ENCODE assay signal across 9 cellular contexts in the genomic region with DNA sequence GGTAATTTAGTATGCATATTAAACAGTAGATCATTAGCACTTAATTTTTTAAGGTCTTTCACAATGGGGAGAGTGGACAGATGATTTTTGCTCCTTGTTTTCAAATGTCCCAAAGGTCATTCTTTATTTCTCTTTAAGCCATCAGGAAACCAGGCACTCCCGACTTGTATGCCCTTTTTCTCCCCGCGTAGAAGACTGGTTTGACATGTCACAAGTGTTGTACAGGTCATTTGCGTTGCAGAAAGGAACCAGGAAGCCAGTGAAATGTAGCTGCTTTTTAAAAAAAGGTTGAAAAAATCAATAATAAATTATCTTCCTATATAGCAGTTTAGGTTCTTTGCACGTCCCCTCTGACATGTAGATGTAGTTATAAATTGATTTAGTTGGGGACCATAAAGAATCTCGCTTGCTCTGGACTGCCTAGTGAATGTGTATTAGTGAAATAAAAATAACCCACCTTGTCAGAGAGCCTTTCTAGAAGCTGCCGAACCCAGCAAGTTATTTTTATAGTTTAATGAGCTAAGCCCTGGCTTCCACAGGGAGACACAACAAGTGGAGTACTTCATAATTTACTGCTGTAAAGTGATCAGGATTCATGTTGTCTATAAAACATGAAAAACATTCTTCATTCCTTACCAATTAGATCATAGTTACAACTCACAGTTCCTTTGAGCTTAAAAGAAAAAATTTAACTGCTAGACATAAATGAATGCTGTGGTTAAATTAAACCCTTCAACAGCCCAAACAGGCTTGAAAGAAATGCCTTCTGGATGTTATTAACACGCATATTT.
A peak's percentile ranks its signal among the peaks of the same experiment; 100 is the strongest.
DNase-seq lines count a peak whose midpoint lies in the region; TF ChIP-seq lines count a peak whose summit lies in the region.
"Had no signal": no experiment of that assay in that cellular context is flagged by ENCODE, and none has a peak within 500 bp of the region (broad histone marks: within the 10 kb centered on the region; RNA-seq: fewer than 3 reads in every experiment).

No MANE protein-coding gene starts in this region.

- H3K4me3 ChIP-seq in GM23248 = peak overlapping the region; percentile 20
- H3K4me3 ChIP-seq in fibroblast of the aortic adventitia (ENCODE audit: low read depth, low read length) = no peak overlapping the region
- H3K4me3 ChIP-seq in Peyer's patch = no peak overlapping the region
- no peak overlapping the region for H3K4me3 ChIP-seq in Karpas-422 (ENCODE audit: low read length)

- 27 to 33% methylated on average over 8 of the region's 8 CpGs for WGBS in GM23248 (ENCODE audit: low coverage in 1 of 2, low lambda C conversion rate in 2 of 2, missing lambda C conversion rate in 2 of 2), 2 experiments

- in situ Hi-C loops in GM23248 (cut with MboI) = no loop called here

- H3K9ac ChIP-seq in GM23248 (no peak overlapping the region), Karpas-422 (ENCODE audit: low read length) (no peak overlapping the region)

- no peak for TF ChIP-seq POLR2A in Peyer's patch (IDR thresholded peaks at IDR 0.05)

- no peak overlapping the region for H3K27ac ChIP-seq in GM23248
- H3K27ac ChIP-seq in Peyer's patch = no peak overlapping the region
- H3K27ac ChIP-seq in Karpas-422 (ENCODE audit: low read length) = no peak overlapping the region

- H3K79me2 ChIP-seq in GM23248 (ENCODE audit: insufficient read depth) (no peaks in the 10 kb centered on the region), Karpas-422 (ENCODE audit: low read length) (no peaks in the 10 kb centered on the region)

- DNase-seq in GM23248 (peak; percentile 64), RKO (ENCODE audit: low spot score) (peak; percentile 6), fibroblast of the aortic adventitia (ENCODE audit: low read depth) (peak; percentile 30), renal cortical epithelial cell (ENCODE audit: low read depth) (peak; percentile 97), putamen (ENCODE audit: low spot score) (no peak), Peyer's patch (no peak), Karpas-422 (no peak), COLO668 (lab: John Stamatoyannopoulos, UW; ENCODE audit: unreplicated experiment) (no peak)
- DNase-seq: NCI-H1092 treated with DMSO at 0.1 percent for 48 hours had no signal

- H4K20me1 ChIP-seq in GM23248 (ENCODE audit: insufficient read depth) (no peaks in the 10 kb centered on the region), Karpas-422 (ENCODE audit: insufficient read depth, low read depth, low read length) (no peaks in the 10 kb centered on the region)

- peak overlapping the region; percentile 57 for H3K4me2 ChIP-seq in GM23248 (ENCODE audit: unreplicated experiment)
- no peak overlapping the region for H3K4me2 ChIP-seq in Karpas-422 (ENCODE audit: low read depth, low read length, poor library complexity, severe bottlenecking)

- no peak for TF ChIP-seq CTCF in fibroblast of the aortic adventitia (IDR thresholded peaks at IDR 0.05; ENCODE audit: insufficient read depth, low read length)
- no peak for TF ChIP-seq CTCF in Peyer's patch (IDR thresholded peaks at IDR 0.05)

- H3K4me1 ChIP-seq in GM23248 (ENCODE audit: insufficient read depth) (peaks cover 20% of the 10 kb centered on the region), Peyer's patch (no peaks in the 10 kb centered on the region), Karpas-422 (ENCODE audit: low read length) (peaks cover 16% of the 10 kb centered on the region)

- H3K9me3 ChIP-seq in GM23248 (ENCODE audit: low read depth) = no peaks in the 10 kb centered on the region
- no peaks in the 10 kb centered on the region for H3K9me3 ChIP-seq in Peyer's patch
- H3K9me3 ChIP-seq in Karpas-422 (ENCODE audit: low read length) = peaks cover 4% of the 10 kb centered on the region; the same call in 1 of the 2 replicates

- H3K36me3 ChIP-seq in GM23248 (ENCODE audit: low read depth) (no peaks in the 10 kb centered on the region), Peyer's patch (no peaks in the 10 kb centered on the region), Karpas-422 (ENCODE audit: insufficient read depth, low read length) (no peaks in the 10 kb centered on the region)

- peaks cover 10% of the 10 kb centered on the region; the same call in 1 of the 2 replicates for H3F3A ChIP-seq in GM23248 (ENCODE audit: insufficient read depth)

- 0 out of 2 replicates have a peak, but pooled peaks cover 7% of the 10 kb centered on the region for H3K27me3 ChIP-seq in GM23248 (replicated peaks; ENCODE audit: insufficient read depth)
- H3K27me3 ChIP-seq in Peyer's patch = no peaks in the 10 kb centered on the region
- H3K27me3 ChIP-seq in Karpas-422 (ENCODE audit: low read length) = no peaks in the 10 kb centered on the region

- H3K9me2 ChIP-seq in GM23248 (ENCODE audit: insufficient read depth) (no peaks in the 10 kb centered on the region), Karpas-422 (replicated peaks; ENCODE audit: insufficient read depth, low read length) (no peaks in the 10 kb centered on the region)

- H2AFZ ChIP-seq in GM23248 = no peak overlapping the region
- no peak overlapping the region; the same call in 1 of the 2 replicates for H2AFZ ChIP-seq in Karpas-422 (ENCODE audit: low read length)

Comparison
In these comparisons a context has a peak if more than half of its experiments do, and no peak if none do; other contexts are left out.
1. DNase-seq: peak in GM23248 (single experiment), RKO (single experiment), fibroblast of the aortic adventitia (single experiment) and renal cortical epithelial cell (single experiment); none in putamen (single experiment), Peyer's patch (0 of 3), Karpas-422 (single experiment) and COLO668 (single experiment).